ENCODE assay signal across 19 cellular contexts in the genomic region with DNA sequence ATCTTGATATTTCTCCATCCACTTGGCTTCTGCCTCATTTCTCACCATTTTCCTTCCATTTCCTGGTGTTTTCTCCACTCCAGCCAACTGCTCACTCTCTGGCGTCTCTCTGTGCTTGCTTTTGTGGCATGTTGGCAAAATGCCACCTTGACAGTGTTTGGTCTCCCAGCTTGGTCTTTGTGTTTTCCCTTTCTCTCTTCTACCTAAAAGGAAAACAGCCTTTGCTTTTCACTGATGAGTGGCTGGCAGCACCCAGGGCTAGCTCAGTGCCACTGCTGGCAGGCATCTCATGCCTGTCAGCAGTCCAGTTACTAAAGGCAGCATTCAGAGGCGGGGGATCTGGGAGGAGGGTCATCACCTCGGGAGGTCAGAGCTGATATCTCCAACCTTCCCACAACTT. TPM values are rescaled to one million over a fixed set of nuclear protein-coding genes. Genes with fewer than 3 reads are reported as not detected.
DNase-seq lines count a peak whose midpoint lies in the region; ATAC-seq and TF ChIP-seq lines count a peak whose summit lies in the region.
"Had no signal": no experiment of that assay in that cellular context is flagged by ENCODE, and none has a peak within 500 bp of the region (broad histone marks: within the 10 kb centered on the region; RNA-seq: fewer than 3 reads in every experiment).

No MANE protein-coding gene starts in this region.

- no peak for TF ChIP-seq POLR2A in heart left ventricle (IDR thresholded peaks at IDR 0.05)
- no peak for TF ChIP-seq POLR2A in thyroid gland (IDR thresholded peaks at IDR 0.05)

- H3K36me3 ChIP-seq in right atrium auricular region (no peaks in the 10 kb centered on the region), heart left ventricle (no peaks in the 10 kb centered on the region), thyroid gland (no peaks in the 10 kb centered on the region)
- H3K36me3 ChIP-seq in naive thymus-derived CD4-positive, alpha-beta T cell (ENCODE audit: control insufficient read depth in 2 of 3, insufficient read depth in 3 of 3, low read length in 3 of 3): no peaks in the 10 kb centered on the region
- H3K36me3 ChIP-seq: adrenal gland, spleen, thoracic aorta had no signal

- H3K27me3 Mint-ChIP-seq in naive thymus-derived CD4-positive, alpha-beta T cell: peaks cover 0 to 34% (median 4%) of the 10 kb centered on the region in 5 donors
- H3K27me3 Mint-ChIP-seq: dendritic cell treated with granulocyte-macrophage colony-stimulating factor and Interleukin-4, amounts not matched to agents 40 ng/mL and 50 ng/mL, for 4 days had no signal

- H3K27ac ChIP-seq in right atrium auricular region: no peak overlapping the region
- peak overlapping the region in 6 of 12 donors; percentile 32 to 49 (median 45) for H3K27ac ChIP-seq in heart left ventricle
- H3K27ac ChIP-seq in thyroid gland: no peak overlapping the region
- no peak overlapping the region for H3K27ac ChIP-seq in naive thymus-derived CD4-positive, alpha-beta T cell (ENCODE audit: low read depth, low read length)
- H3K27ac ChIP-seq: adrenal gland, spleen, thoracic aorta had no signal

- TF ChIP-seq CTCF in right atrium auricular region (IDR thresholded peaks at IDR 0.05): no peak
- TF ChIP-seq CTCF in heart left ventricle (IDR thresholded peaks at IDR 0.05): no peak
- TF ChIP-seq CTCF in thyroid gland (IDR thresholded peaks at IDR 0.05): no peak

- no peak for DNase-seq in Right ventricle myocardium superior
- DNase-seq in right atrium auricular region (ENCODE audit: low spot score): no peak
- DNase-seq in NCI-H446 (lab: John Stamatoyannopoulos, UW): peak; percentile 56 to 90
- DNase-seq in heart left ventricle: peak in 3 of 5 donors; percentile 9 to 38 (median 33)
- DNase-seq in thyroid gland: peak; percentile 16 to 23
- no peak for DNase-seq in activated effector memory CD4-positive, alpha-beta T cell treated with anti-CD3 and anti-CD28 coated beads, Interleukin-2, amount 50 U/mL, for 16 hours
- DNase-seq in naive thymus-derived CD4-positive, alpha-beta T cell: no peak
- DNase-seq: activated CD4-positive, alpha-beta T cell treated with anti-CD3 and anti-CD28 coated beads, Interleukin-2, amount 50 U/mL, for 1 hour; activated T-cell treated with anti-CD3 and anti-CD28 coated beads, Interleukin-2, amount 50 U/mL, for 48 hours; adrenal gland; Caco-2; HCEC 1CT; Kasumi-1; SHP77 treated with DMSO at 0.1 percent for 48 hours; spleen; T-helper 9 cell had no signal

- peak; percentile 83 for ATAC-seq in Right ventricle myocardium superior (ENCODE audit: poor library complexity)
- ATAC-seq in heart left ventricle: peak; percentile 69 to 84 (median 78)
- ATAC-seq in naive thymus-derived CD4-positive, alpha-beta T cell: no peak
- no peak for ATAC-seq in GM21825 (IDR thresholded peaks at IDR 0.05; ENCODE audit: unreplicated experiment)

- peaks cover 0 to 11% (median 4%) of the 10 kb centered on the region in 11 donors for H3K9me3 Mint-ChIP-seq in naive thymus-derived CD4-positive, alpha-beta T cell

- peaks cover 0 to 3% (median 0%) of the 10 kb centered on the region in 5 donors for H3K36me3 Mint-ChIP-seq in naive thymus-derived CD4-positive, alpha-beta T cell

- CTCF ChIA-PET in naive thymus-derived CD4-positive, alpha-beta T cell (lab: Charles Lee): no interaction called here

- H3K4me1 ChIP-seq in right atrium auricular region (peaks cover 0 to 12% of the 10 kb centered on the region in 2 donors), heart left ventricle (peaks cover 0 to 10% (median 0%) of the 10 kb centered on the region in 12 donors), thyroid gland (no peaks in the 10 kb centered on the region)
- no peaks in the 10 kb centered on the region for H3K4me1 ChIP-seq in naive thymus-derived CD4-positive, alpha-beta T cell (ENCODE audit: control insufficient read depth in 2 of 2, insufficient read depth in 2 of 2, low read length in 2 of 2)
- H3K4me1 ChIP-seq: adrenal gland, Caco-2, spleen had no signal

- no peak overlapping the region for H3K4me3 Mint-ChIP-seq in naive thymus-derived CD4-positive, alpha-beta T cell
- H3K4me3 Mint-ChIP-seq: dendritic cell treated with granulocyte-macrophage colony-stimulating factor and Interleukin-4, amounts not matched to agents 40 ng/mL and 50 ng/mL, for 4 days had no signal

- no peaks in the 10 kb centered on the region for H3K4me1 Mint-ChIP-seq in naive thymus-derived CD4-positive, alpha-beta T cell

- intact Hi-C loops in Right ventricle myocardium superior (cut with DNase I): no loop called here
- intact Hi-C loops in heart left ventricle (cut with DNase I): no loop called here
- intact Hi-C loops in thyroid gland (cut with DNase I): no loop called here
- intact Hi-C loops in naive thymus-derived CD4-positive, alpha-beta T cell (cut with micrococcal nuclease): no loop called here

- H3K9me3 ChIP-seq in right atrium auricular region (no peaks in the 10 kb centered on the region), heart left ventricle (peaks cover 0 to 11% (median 0%) of the 10 kb centered on the region in 12 donors), thyroid gland (no peaks in the 10 kb centered on the region)
- H3K9me3 ChIP-seq in naive thymus-derived CD4-positive, alpha-beta T cell (ENCODE audit: control insufficient read depth in 2 of 3, low read length in 3 of 3): peaks cover 0 to 3% (median 0%) of the 10 kb centered on the region in 3 experiments
- H3K9me3 ChIP-seq: adrenal gland, Caco-2, thoracic aorta had no signal

- H3K27ac Mint-ChIP-seq in naive thymus-derived CD4-positive, alpha-beta T cell: no peak overlapping the region
- H3K27ac Mint-ChIP-seq: dendritic cell treated with granulocyte-macrophage colony-stimulating factor and Interleukin-4, amounts not matched to agents 40 ng/mL and 50 ng/mL, for 4 days had no signal

- POLR2A ChIA-PET in naive thymus-derived CD4-positive, alpha-beta T cell (lab: Charles Lee): no interaction called here

- 26 to 36% (median 29%) methylated on average over 3 of the region's 3 CpGs for WGBS in heart left ventricle, 4 donors
- WGBS in thyroid gland, 2 donors: 57 to 65% methylated on average over 3 of the region's 3 CpGs

- H3K4me3 ChIP-seq in right atrium auricular region: no peak overlapping the region
- no peak overlapping the region for H3K4me3 ChIP-seq in heart left ventricle
- no peak overlapping the region for H3K4me3 ChIP-seq in thyroid gland (replicated peaks in 1 of 3)
- H3K4me3 ChIP-seq in naive thymus-derived CD4-positive, alpha-beta T cell (ENCODE audit: low read length): no peak overlapping the region
- H3K4me3 ChIP-seq: adrenal gland, spleen, thoracic aorta had no signal

- H3K27me3 ChIP-seq in right atrium auricular region (no peaks in the 10 kb centered on the region), heart left ventricle (no peaks in the 10 kb centered on the region), thyroid gland (no peaks in the 10 kb centered on the region)
- no peaks in the 10 kb centered on the region for H3K27me3 ChIP-seq in naive thymus-derived CD4-positive, alpha-beta T cell (ENCODE audit: control insufficient read depth in 2 of 2, insufficient read depth in 2 of 2, low read length in 2 of 2)
- H3K27me3 ChIP-seq: adrenal gland, spleen had no signal

RNA-seq across cellular contexts. Expression of a gene that starts 55.3 kb away (rescaled TPM):
- total RNA-seq in Right ventricle myocardium superior (not detected), right atrium auricular region (not detected), heart left ventricle (not detected), thyroid gland (under 1 TPM in 1 of 4 donors, not detected in 3; 0.20 TPM)
- under 1 TPM in 1 of 2 donors, not detected in 1; 0.03 TPM for polyA plus RNA-seq in heart left ventricle
- total RNA-seq in naive thymus-derived CD4-positive, alpha-beta T cell: not detected
- not detected for polyA plus RNA-seq in naive thymus-derived CD4-positive, alpha-beta T cell
- total RNA-seq: Caco-2, thoracic aorta had no signal

Comparison
In these comparisons a context has a peak if more than half of its experiments do, and no peak if none do; other contexts are left out.
1. DNase-seq: peak in NCI-H446 (2 of 2), heart left ventricle (3 of 5) and thyroid gland (2 of 2); none in Right ventricle myocardium superior (single experiment), right atrium auricular region (single experiment), activated effector memory CD4-positive, alpha-beta T cell treated with anti-CD3 and anti-CD28 coated beads, Interleukin-2, amount 50 U/mL, for 16 hours (single experiment) and naive thymus-derived CD4-positive, alpha-beta T cell (0 of 9).
2. ATAC-seq: peak in Right ventricle myocardium superior (single experiment) and heart left ventricle (4 of 4); none in naive thymus-derived CD4-positive, alpha-beta T cell (single experiment) and GM21825 (single experiment).